In genomic region chr13:44223785-44224432, GRCh38 we compare ENCODE assay signal across 1 cellular context.
TF ChIP-seq lines count a peak whose summit lies in the region.

No MANE protein-coding gene starts in this region.

TF ChIP-seq in liver, 16 proteins besides CTCF, POLR2A, EP300 and RAD21:
- TF ChIP-seq, protein P1, sequence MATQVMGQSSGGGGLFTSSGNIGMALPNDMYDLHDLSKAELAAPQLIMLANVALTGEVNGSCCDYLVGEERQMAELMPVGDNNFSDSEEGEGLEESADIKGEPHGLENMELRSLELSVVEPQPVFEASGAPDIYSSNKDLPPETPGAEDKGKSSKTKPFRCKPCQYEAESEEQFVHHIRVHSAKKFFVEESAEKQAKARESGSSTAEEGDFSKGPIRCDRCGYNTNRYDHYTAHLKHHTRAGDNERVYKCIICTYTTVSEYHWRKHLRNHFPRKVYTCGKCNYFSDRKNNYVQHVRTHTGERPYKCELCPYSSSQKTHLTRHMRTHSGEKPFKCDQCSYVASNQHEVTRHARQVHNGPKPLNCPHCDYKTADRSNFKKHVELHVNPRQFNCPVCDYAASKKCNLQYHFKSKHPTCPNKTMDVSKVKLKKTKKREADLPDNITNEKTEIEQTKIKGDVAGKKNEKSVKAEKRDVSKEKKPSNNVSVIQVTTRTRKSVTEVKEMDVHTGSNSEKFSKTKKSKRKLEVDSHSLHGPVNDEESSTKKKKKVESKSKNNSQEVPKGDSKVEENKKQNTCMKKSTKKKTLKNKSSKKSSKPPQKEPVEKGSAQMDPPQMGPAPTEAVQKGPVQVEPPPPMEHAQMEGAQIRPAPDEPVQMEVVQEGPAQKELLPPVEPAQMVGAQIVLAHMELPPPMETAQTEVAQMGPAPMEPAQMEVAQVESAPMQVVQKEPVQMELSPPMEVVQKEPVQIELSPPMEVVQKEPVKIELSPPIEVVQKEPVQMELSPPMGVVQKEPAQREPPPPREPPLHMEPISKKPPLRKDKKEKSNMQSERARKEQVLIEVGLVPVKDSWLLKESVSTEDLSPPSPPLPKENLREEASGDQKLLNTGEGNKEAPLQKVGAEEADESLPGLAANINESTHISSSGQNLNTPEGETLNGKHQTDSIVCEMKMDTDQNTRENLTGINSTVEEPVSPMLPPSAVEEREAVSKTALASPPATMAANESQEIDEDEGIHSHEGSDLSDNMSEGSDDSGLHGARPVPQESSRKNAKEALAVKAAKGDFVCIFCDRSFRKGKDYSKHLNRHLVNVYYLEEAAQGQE (IDR thresholded peaks at IDR 0.05) = no peak
- TF ChIP-seq HNF4G (IDR thresholded peaks at IDR 0.05) (no peak), MAX (IDR thresholded peaks at IDR 0.05) (no peak), HNF4A (conservative IDR thresholded peaks at IDR 0.05) (no peak), FOXA1 (IDR thresholded peaks at IDR 0.05) (no peak), FOXA2 (IDR thresholded peaks at IDR 0.05) (no peak), YY1 (IDR thresholded peaks at IDR 0.05) (no peak), SP1 (IDR thresholded peaks at IDR 0.05) (no peak), GABPA (IDR thresholded peaks at IDR 0.05 in 1 of 2, conservative IDR thresholded peaks at IDR 0.05 in 1 of 2) (no peak), TAF1 (conservative IDR thresholded peaks at IDR 0.05) (no peak), NR2F2 (IDR thresholded peaks at IDR 0.05) (no peak), ATF3 (IDR thresholded peaks at IDR 0.05) (no peak), RXRA (IDR thresholded peaks at IDR 0.05) (no peak), EGR1 (IDR thresholded peaks at IDR 0.05; ENCODE audit: low read depth in 2 of 2) (no peak), JUND (IDR thresholded peaks at IDR 0.05) (no peak)
- TF ChIP-seq, protein P2, sequence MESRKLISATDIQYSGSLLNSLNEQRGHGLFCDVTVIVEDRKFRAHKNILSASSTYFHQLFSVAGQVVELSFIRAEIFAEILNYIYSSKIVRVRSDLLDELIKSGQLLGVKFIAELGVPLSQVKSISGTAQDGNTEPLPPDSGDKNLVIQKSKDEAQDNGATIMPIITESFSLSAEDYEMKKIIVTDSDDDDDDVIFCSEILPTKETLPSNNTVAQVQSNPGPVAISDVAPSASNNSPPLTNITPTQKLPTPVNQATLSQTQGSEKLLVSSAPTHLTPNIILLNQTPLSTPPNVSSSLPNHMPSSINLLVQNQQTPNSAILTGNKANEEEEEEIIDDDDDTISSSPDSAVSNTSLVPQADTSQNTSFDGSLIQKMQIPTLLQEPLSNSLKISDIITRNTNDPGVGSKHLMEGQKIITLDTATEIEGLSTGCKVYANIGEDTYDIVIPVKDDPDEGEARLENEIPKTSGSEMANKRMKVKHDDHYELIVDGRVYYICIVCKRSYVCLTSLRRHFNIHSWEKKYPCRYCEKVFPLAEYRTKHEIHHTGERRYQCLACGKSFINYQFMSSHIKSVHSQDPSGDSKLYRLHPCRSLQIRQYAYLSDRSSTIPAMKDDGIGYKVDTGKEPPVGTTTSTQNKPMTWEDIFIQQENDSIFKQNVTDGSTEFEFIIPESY (IDR thresholded peaks at IDR 0.05) = no peak
